ENCODE assay signal across 1 cellular context in genomic region chr3:103907567-103907966, GRCh38.
TF ChIP-seq lines count a peak whose summit lies in the region.

No MANE protein-coding gene starts in this region.

TF ChIP-seq in HCT116, 20 proteins besides CTCF, POLR2A, EP300 and RAD21 (continued from another document):
- TF ChIP-seq REST (IDR thresholded peaks at IDR 0.05; ENCODE audit: low read depth) (no peak), EGR1 (IDR thresholded peaks at IDR 0.05; ENCODE audit: low read depth) (no peak), ZFX (IDR thresholded peaks at IDR 0.05) (no peak), POLR2AphosphoS5 (IDR thresholded peaks at IDR 0.05; ENCODE audit: low read depth, low read length) (no peak)
